Comparison of ENCODE assay signal across 1 cellular context in genomic region chr1:166838766-166839599, GRCh38.
TF ChIP-seq lines count a peak whose summit lies in the region.

POGK (plus strand) TSS chr1:166839475; CDS start chr1:166840957, 1,482 bp downstream.

TF ChIP-seq in HepG2, 621 proteins besides CTCF, POLR2A, EP300 and RAD21 (continued from another document and continues in another):
- TF ChIP-seq KIAA2018 (CRISPR knock-in tag; IDR thresholded peaks at IDR 0.05; ENCODE audit: borderline replicate concordance) (no peak), HNF4G (IDR thresholded peaks at IDR 0.05; ENCODE audit: borderline replicate concordance, low read depth, low read length) (no peak), HNF4G (CRISPR knock-in tag; IDR thresholded peaks at IDR 0.05; ENCODE audit: borderline replicate concordance, low read depth) (0 out of 2 replicates have a peak, but pooled peaks have one; percentile 52), ATF1 (CRISPR knock-in tag; IDR thresholded peaks at IDR 0.05) (no peak), MNT (IDR thresholded peaks at IDR 0.05) (no peak; the same call in 1 of the 2 replicates), SP2 (CRISPR knock-in tag; IDR thresholded peaks at IDR 0.05) (peak; percentile 19; the same call in 1 of the 2 replicates), ZKSCAN8 (CRISPR knock-in tag; IDR thresholded peaks at IDR 0.05; ENCODE audit: borderline replicate concordance) (0 out of 2 replicates have a peak, but pooled peaks have one; percentile 52), CC2D1A (CRISPR knock-in tag; IDR thresholded peaks at IDR 0.05) (no peak), TRIM24 (CRISPR knock-in tag; IDR thresholded peaks at IDR 0.05) (no peak), HOXA9 (CRISPR knock-in tag; IDR thresholded peaks at IDR 0.05; ENCODE audit: borderline replicate concordance) (peak; percentile 81; the same call in 1 of the 2 replicates), ZNF34 (CRISPR knock-in tag; IDR thresholded peaks at IDR 0.05; ENCODE audit: borderline replicate concordance) (no peak), HMGXB3 (CRISPR knock-in tag; IDR thresholded peaks at IDR 0.05; ENCODE audit: borderline replicate concordance) (peak; percentile 75; the same call in 1 of the 2 replicates), PCBP1 (IDR thresholded peaks at IDR 0.05; ENCODE audit: borderline replicate concordance, low read depth, low read length) (no peak), TCF12 (IDR thresholded peaks at IDR 0.05) (no peak), TCF12 (CRISPR knock-in tag; IDR thresholded peaks at IDR 0.05) (no peak), ZNF569 (CRISPR knock-in tag; IDR thresholded peaks at IDR 0.05; ENCODE audit: borderline replicate concordance) (no peak), YEATS4 (CRISPR knock-in tag; IDR thresholded peaks at IDR 0.05; ENCODE audit: borderline replicate concordance) (peak; percentile 89; the same call in 1 of the 2 replicates), XRCC5 (optimal IDR thresholded peaks at IDR 0.05; ENCODE audit: low read length) (peak; percentile 65), ARID3A (IDR thresholded peaks at IDR 0.05; ENCODE audit: low read depth, low read length) (no peak), HOXA3 (CRISPR knock-in tag; IDR thresholded peaks at IDR 0.05) (peak; percentile 79), ETS1 (CRISPR knock-in tag; IDR thresholded peaks at IDR 0.05) (peak; percentile 84; the same call in 1 of the 2 replicates), AGO2 (optimal IDR thresholded peaks at IDR 0.05; ENCODE audit: low read depth, low read length) (peak; percentile 45), CBX1 (IDR thresholded peaks at IDR 0.05; ENCODE audit: low read depth) (peak; percentile 28), TCF7 (IDR thresholded peaks at IDR 0.05; ENCODE audit: low read depth) (no peak), ATF6 (CRISPR knock-in tag; conservative IDR thresholded peaks at IDR 0.05) (no peak), FLYWCH1 (CRISPR knock-in tag; IDR thresholded peaks at IDR 0.05) (peak; percentile 91), ZFP91 (CRISPR knock-in tag; IDR thresholded peaks at IDR 0.05; ENCODE audit: borderline replicate concordance) (peak; percentile 84)
